Comparison of ENCODE assay signal across 8 cellular contexts in genomic region chr2:45649457-45649854, GRCh38. TPM values are rescaled to one million over a fixed set of nuclear protein-coding genes. Genes with fewer than 3 reads are reported as not detected.
A peak's percentile ranks its signal among the peaks of the same experiment; 100 is the strongest.
DNase-seq lines count a peak whose midpoint lies in the region; ATAC-seq, FAIRE-seq and TF ChIP-seq lines count a peak whose summit lies in the region.

No MANE protein-coding gene starts in this region.

- H3K27ac ChIP-seq in A549 (peak overlapping the region; percentile 86 to 90; a peak in 5 of 6 replicates), HCT116 (ENCODE audit: low read depth, low read length) (no peak overlapping the region), keratinocyte (ENCODE audit: control insufficient read depth, insufficient read depth, low read length) (no peak overlapping the region), substantia nigra (ENCODE audit: low read depth, low read length, poor library complexity, severe bottlenecking) (peak overlapping the region; percentile 80)

- FAIRE-seq in A549 (lab: Jason Lieb, UNC): no peak
- FAIRE-seq in keratinocyte (lab: Jason Lieb, UNC): no peak

- H3K9me1 ChIP-seq in keratinocyte (ENCODE audit: control insufficient read depth, extremely low read depth, insufficient read depth, low read length): no peaks in the 10 kb centered on the region

- H3K27me3 ChIP-seq in HCT116 (ENCODE audit: insufficient read depth, low read length) (no peaks in the 10 kb centered on the region), adipocyte (replicated peaks; ENCODE audit: control insufficient read depth, insufficient read depth, low read length) (no peaks in the 10 kb centered on the region), keratinocyte (ENCODE audit: control insufficient read depth, extremely low read depth, insufficient read depth, low read length) (no peaks in the 10 kb centered on the region)

- TSS peak; percentile 67 for BruUV-seq in HCT116 (replicated peaks; lab: Mats Ljungman, UMichigan)

- no peak for TF ChIP-seq EP300 in A549 (IDR thresholded peaks at IDR 0.05)

- no peaks in the 10 kb centered on the region for H3K9me2 ChIP-seq in HCT116 (ENCODE audit: insufficient read depth)

- H3K9me3 ChIP-seq in A549: no peaks in the 10 kb centered on the region
- H3K9me3 ChIP-seq in HCT116 (ENCODE audit: control insufficient read depth in 1 of 2, insufficient read depth in 1 of 2, low read depth in 1 of 2, low read length in 2 of 2): no peaks in the 10 kb centered on the region
- no peaks in the 10 kb centered on the region for H3K9me3 ChIP-seq in adipocyte (ENCODE audit: control insufficient read depth, low read length)
- H3K9me3 ChIP-seq in keratinocyte (ENCODE audit: control insufficient read depth, low read depth, low read length): no peaks in the 10 kb centered on the region

- POLR2A ChIA-PET in A549 (lab: Yijun Ruan, JAX) (interaction anchor here (0.6 to 1.4 kb wide), 4 partner anchors 286 to 343 kb away, joined by 3 to 6 read pairs (median 4); no protein-coding TSS in a partner anchor), HCT116 (lab: Charles Lee) (no interaction called here)

- DNase-seq in A549 (ENCODE audit: low read depth in 1 of 2, low spot score in 1 of 2) (no peak), HCT116 (ENCODE audit: low read depth, low spot score) (no peak), adipocyte (ENCODE audit: low read depth) (no peak), keratinocyte (ENCODE audit: low read depth, low spot score) (no peak), substantia nigra (lab: John Stamatoyannopoulos, UW) (peak in 2 of 49 donors; percentile 25 to 38), amniotic stem cell (lab: John Stamatoyannopoulos, UW) (no peak), superior temporal gyrus (ENCODE audit: extremely low spot score) (no peak)
- no peak for DNase-seq in stimulated activated CD4-positive, alpha-beta T cell treated with anti-CD3 and anti-CD28 coated beads, Interleukin-4, amount 100 ng/mL, for 24 hours

- H3K9ac ChIP-seq in HCT116 (ENCODE audit: low read length) (peak overlapping the region; percentile 76), adipocyte (ENCODE audit: low read length) (peak overlapping the region; percentile 97), keratinocyte (ENCODE audit: control insufficient read depth, extremely low read depth, insufficient read depth, low read length) (peak overlapping the region; percentile 82)

- dilution Hi-C loops in keratinocyte (cut with MboI; ENCODE audit: extremely low pct_ligation_motif_present, low sequenced_read_pairs): no loop called here

- H4K20me1 ChIP-seq in HCT116 (ENCODE audit: insufficient read depth): no peaks in the 10 kb centered on the region
- no peaks in the 10 kb centered on the region for H4K20me1 ChIP-seq in keratinocyte (ENCODE audit: control insufficient read depth, extremely low read depth, insufficient read depth, low read length)

- CTCF ChIA-PET in A549 (lab: Yijun Ruan, JAX) (interaction anchor here (0.8 to 7.0 kb wide), 10 partner anchors 10 to 716 kb away, joined by 3 to 50 read pairs (median 4); no protein-coding TSS in a partner anchor), HCT116 (lab: Charles Lee) (interaction anchor here (0.9 to 1.4 kb wide), 4 partner anchors 16 to 288 kb away, joined by 3 to 5 read pairs (median 4); no protein-coding TSS in a partner anchor)

- ATAC-seq in A549 (no peak), HCT116 (no peak)

- peaks cover 29% of the 10 kb centered on the region for H3K79me2 ChIP-seq in HCT116 (ENCODE audit: insufficient read depth, low read length)
- no peaks in the 10 kb centered on the region for H3K79me2 ChIP-seq in keratinocyte (ENCODE audit: control insufficient read depth, insufficient read depth, low read length)

- TF ChIP-seq CTCF in A549 (IDR thresholded peaks at IDR 0.05) (no peak), HCT116 (IDR thresholded peaks at IDR 0.05 in 2 of 3, conservative IDR thresholded peaks at IDR 0.05 in 1 of 3; ENCODE audit: borderline replicate concordance in 1 of 3, insufficient read depth in 1 of 3, low read depth in 2 of 3, low read length in 2 of 3) (no peak), keratinocyte (optimal IDR thresholded peaks at IDR 0.05 in 1 of 3, IDR thresholded peaks at IDR 0.05 in 1 of 3, conservative IDR thresholded peaks at IDR 0.05 in 1 of 3; ENCODE audit: extremely low read depth in 1 of 3, insufficient read depth in 2 of 3, low read length in 3 of 3) (no peak)

- intact Hi-C loops in HCT116 (cut with micrococcal nuclease): no loop called here

- H3K36me3 ChIP-seq in HCT116 (ENCODE audit: control insufficient read depth in 1 of 2, insufficient read depth in 2 of 2, low read length in 2 of 2) (no peaks in the 10 kb centered on the region), adipocyte (ENCODE audit: control insufficient read depth, insufficient read depth, low read length, severe bottlenecking) (no peaks in the 10 kb centered on the region), keratinocyte (ENCODE audit: control insufficient read depth in 2 of 2, extremely low read depth in 1 of 2, insufficient read depth in 2 of 2, low read length in 2 of 2) (no peaks in the 10 kb centered on the region)

- H3K4me2 ChIP-seq in A549 (peak overlapping the region; percentile 82), HCT116 (ENCODE audit: low read length) (peak overlapping the region; percentile 94), keratinocyte (ENCODE audit: control insufficient read depth, extremely low read depth, insufficient read depth, low read depth, low read length) (peak overlapping the region; percentile 76)

- H2AFZ ChIP-seq in HCT116 (ENCODE audit: low read depth, low read length, poor library complexity, severe bottlenecking): no peak overlapping the region
- peak overlapping the region; percentile 30 for H2AFZ ChIP-seq in keratinocyte (ENCODE audit: control insufficient read depth, low read length)

- H3K4me3 ChIP-seq in A549 (peak overlapping the region; percentile 83), HCT116 (replicated peaks in 1 of 2; ENCODE audit: low read depth in 1 of 2, low read length in 2 of 2) (peak overlapping the region; percentile 74 to 84), adipocyte (ENCODE audit: low read length) (peak overlapping the region; percentile 92), keratinocyte (ENCODE audit: control insufficient read depth in 2 of 3, extremely low read depth in 1 of 3, insufficient read depth in 2 of 3, low read depth in 1 of 3, low read length in 3 of 3) (peak overlapping the region; percentile 80 to 94 (median 86))

- WGBS in A549 (ENCODE audit: missing lambda C conversion rate): 82% methylated on average over 10 of the region's 10 CpGs

- TF ChIP-seq POLR2A in A549 (IDR thresholded peaks at IDR 0.05; ENCODE audit: low read length) (no peak), HCT116 (IDR thresholded peaks at IDR 0.05; ENCODE audit: borderline replicate concordance, extremely low read depth, insufficient read depth, insufficient read length) (no peak)

- RAD21 ChIA-PET in HCT116 (lab: Charles Lee; ENCODE audit: low non-redundant PET in 1 of 2, low total read pairs in 2 of 2, uncharacterized antibody in 2 of 2, unreplicated experiment in 2 of 2): no interaction called here

- TF ChIP-seq RAD21 in A549 (conservative IDR thresholded peaks at IDR 0.05 in 1 of 2, IDR thresholded peaks at IDR 0.05 in 1 of 2): no peak
- peak; percentile 41; the same call in 1 of the 2 replicates for TF ChIP-seq RAD21 in HCT116 (IDR thresholded peaks at IDR 0.05; ENCODE audit: low read depth)

- H3K4me1 ChIP-seq in A549: peaks cover 23% of the 10 kb centered on the region
- peaks cover 9 to 16% of the 10 kb centered on the region in 2 experiments for H3K4me1 ChIP-seq in HCT116 (ENCODE audit: control insufficient read depth in 1 of 2, insufficient read depth in 2 of 2, low read length in 2 of 2)
- H3K4me1 ChIP-seq in adipocyte (ENCODE audit: control insufficient read depth, insufficient read depth, low read length): peaks cover 40% of the 10 kb centered on the region
- peaks cover 14% of the 10 kb centered on the region for H3K4me1 ChIP-seq in keratinocyte (ENCODE audit: control insufficient read depth, extremely low read depth, insufficient read depth, low read length)

TF ChIP-seq in A549, 52 proteins besides CTCF, POLR2A, EP300 and RAD21:
- TF ChIP-seq RARB (CRISPR knock-in tag; IDR thresholded peaks at IDR 0.05) (no peak), SMC3 (IDR thresholded peaks at IDR 0.05) (0 out of 3 replicates have a peak, but pooled peaks have one; percentile 3)
TF ChIP-seq in A549: peak in this region for 1.

RNA-seq across cellular contexts. Expression of gene PRKCE, which starts 2.0 kb away (rescaled TPM):
- polyA plus RNA-seq in A549 (2011; rRNA removed) (12.0 and 14.3 TPM in 2 replicates), A549 (2017; fragmentation: RNase III; extraction: RNeasy Plus Mini Kit Qiagen cat#74134 plus additional on column Dnase treatment) (11.5 to 12.3 TPM (median 11.5 TPM) in 3 replicates), keratinocyte (1.5 to 2.0 TPM (median 2.0 TPM) in 3 replicates)
- polyA plus RNA-seq in A549 (2012; cell fraction: cytosol; rRNA removed): 9.0 and 11.6 TPM in 2 replicates
- polyA plus RNA-seq in A549 (2012; cell fraction: nucleus; rRNA removed): 8.6 and 9.4 TPM in 2 replicates
- polyA minus RNA-seq in A549 (2011; rRNA and poly(A)+ RNA removed): 31.4 and 34.8 TPM in 2 replicates
- total RNA-seq in HCT116 (2021; ENCODE audit: unreplicated experiment): 14.8 TPM
- 6.2 and 6.4 TPM in 2 replicates for polyA plus RNA-seq in HCT116 (2012)
- polyA plus RNA-seq in keratinocyte (2011; ENCODE audit: low read depth): 1.8 TPM
- polyA plus RNA-seq in keratinocyte (2011; cell fraction: cytosol; rRNA removed): 1.0 TPM in 2 replicates
- polyA plus RNA-seq in keratinocyte (2011; cell fraction: nucleus; rRNA removed): 2.5 and 3.1 TPM in 2 replicates
- polyA plus RNA-seq in keratinocyte (2012; ENCODE audit: low replicate concordance): 1.4 and 2.3 TPM in 2 replicates
- 5.0 to 7.1 TPM (median 5.1 TPM) in 3 replicates for polyA minus RNA-seq in keratinocyte
- 3.1 TPM for polyA minus RNA-seq in keratinocyte (2011; cell fraction: cytosol; rRNA and poly(A)+ RNA removed)
- 8.7 and 11.6 TPM in 2 replicates for polyA minus RNA-seq in keratinocyte (2011; cell fraction: nucleus; rRNA and poly(A)+ RNA removed)

RNA-seq across cellular contexts. Expression of gene SRBD1, which starts 38.4 kb away (rescaled TPM):
- polyA plus RNA-seq in A549 (2011; rRNA removed) (10.6 and 13.7 TPM in 2 replicates), A549 (2017; fragmentation: RNase III; extraction: RNeasy Plus Mini Kit Qiagen cat#74134 plus additional on column Dnase treatment) (11.0 to 12.0 TPM (median 11.3 TPM) in 3 replicates), keratinocyte (5.8 to 8.8 TPM (median 5.9 TPM) in 3 replicates)
- polyA plus RNA-seq in A549 (2012; cell fraction: cytosol; rRNA removed): 2.8 and 2.9 TPM in 2 replicates
- 1.8 and 3.0 TPM in 2 replicates for polyA plus RNA-seq in A549 (2012; cell fraction: nucleus; rRNA removed)
- polyA minus RNA-seq in A549 (2011; rRNA and poly(A)+ RNA removed): 27.6 and 28.6 TPM in 2 replicates
- 20.6 TPM for total RNA-seq in HCT116 (2021; ENCODE audit: unreplicated experiment)
- polyA plus RNA-seq in HCT116 (2012): 5.6 and 7.4 TPM in 2 replicates
- polyA plus RNA-seq in keratinocyte (2011; ENCODE audit: low read depth): 4.1 TPM
- polyA plus RNA-seq in keratinocyte (2011; cell fraction: cytosol; rRNA removed): 4.0 and 7.0 TPM in 2 replicates
- 7.5 and 8.6 TPM in 2 replicates for polyA plus RNA-seq in keratinocyte (2011; cell fraction: nucleus; rRNA removed)
- 3.7 and 7.9 TPM in 2 replicates for polyA plus RNA-seq in keratinocyte (2012; ENCODE audit: low replicate concordance)
- polyA minus RNA-seq in keratinocyte: 1.7 to 20.6 TPM (median 8.5 TPM) in 3 replicates
- polyA minus RNA-seq in keratinocyte (2011; cell fraction: cytosol; rRNA and poly(A)+ RNA removed): 4.8 TPM
- 11.3 and 29.3 TPM in 2 replicates for polyA minus RNA-seq in keratinocyte (2011; cell fraction: nucleus; rRNA and poly(A)+ RNA removed)

Comparison
In these comparisons a context has a peak if more than half of its experiments do, and no peak if none do; other contexts are left out.
1. H3K27ac ChIP-seq: peak in A549 (2 of 2) and substantia nigra (single experiment); none in HCT116 (single experiment) and keratinocyte (single experiment).
2. Of the 6 proteins assayed by ChIP-seq in both A549 and HCT116: peak only in A549: none; only in HCT116: RAD21; in both: none; in neither: 5.
3. Peak in every context shown above with its lines, with median percentiles within 50 percentile points of each other: H3K4me2 ChIP-seq, H3K4me3 ChIP-seq and H3K9ac ChIP-seq.